In the genomic region with DNA sequence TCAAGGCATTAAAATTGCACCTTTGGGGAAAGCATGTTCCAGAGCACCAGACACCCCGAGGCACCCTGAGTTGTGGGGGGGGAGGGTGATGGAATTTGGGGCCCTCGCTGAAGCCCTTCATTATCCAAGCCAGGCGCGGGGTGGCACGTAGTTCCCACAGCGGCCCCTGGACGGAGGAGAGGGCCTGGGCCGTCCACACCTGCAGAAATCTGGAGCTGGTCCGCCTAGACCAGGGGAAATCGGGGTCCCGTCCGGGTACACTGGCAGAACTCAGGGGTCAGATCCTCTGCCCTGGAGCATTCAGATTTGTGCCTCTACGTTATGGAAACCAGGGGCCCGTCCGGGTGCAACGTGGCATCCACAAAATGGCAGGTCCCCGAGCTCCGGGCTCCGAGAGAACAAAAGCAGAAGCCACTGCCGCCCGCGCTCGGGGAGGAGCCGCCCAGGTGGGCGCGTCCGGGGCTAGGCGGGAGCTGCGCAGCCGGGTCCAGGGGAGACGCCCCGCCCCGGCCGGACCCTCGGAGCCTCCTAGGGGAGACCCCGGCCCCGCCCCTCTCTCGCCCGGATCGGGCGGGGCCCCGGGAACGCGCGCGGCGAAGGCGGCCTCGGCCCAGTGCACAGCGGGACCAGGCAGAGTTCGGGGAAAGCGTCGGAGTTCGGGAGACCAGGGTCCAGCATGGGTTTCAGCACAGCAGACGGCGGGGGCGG, we compare ENCODE assay signal across 8 cellular contexts. TPM values are rescaled to one million over a fixed set of nuclear protein-coding genes. Genes with fewer than 3 reads are reported as not detected.
DNase-seq lines count a peak whose midpoint lies in the region; ATAC-seq, FAIRE-seq and TF ChIP-seq lines count a peak whose summit lies in the region.

A gene with protein sequence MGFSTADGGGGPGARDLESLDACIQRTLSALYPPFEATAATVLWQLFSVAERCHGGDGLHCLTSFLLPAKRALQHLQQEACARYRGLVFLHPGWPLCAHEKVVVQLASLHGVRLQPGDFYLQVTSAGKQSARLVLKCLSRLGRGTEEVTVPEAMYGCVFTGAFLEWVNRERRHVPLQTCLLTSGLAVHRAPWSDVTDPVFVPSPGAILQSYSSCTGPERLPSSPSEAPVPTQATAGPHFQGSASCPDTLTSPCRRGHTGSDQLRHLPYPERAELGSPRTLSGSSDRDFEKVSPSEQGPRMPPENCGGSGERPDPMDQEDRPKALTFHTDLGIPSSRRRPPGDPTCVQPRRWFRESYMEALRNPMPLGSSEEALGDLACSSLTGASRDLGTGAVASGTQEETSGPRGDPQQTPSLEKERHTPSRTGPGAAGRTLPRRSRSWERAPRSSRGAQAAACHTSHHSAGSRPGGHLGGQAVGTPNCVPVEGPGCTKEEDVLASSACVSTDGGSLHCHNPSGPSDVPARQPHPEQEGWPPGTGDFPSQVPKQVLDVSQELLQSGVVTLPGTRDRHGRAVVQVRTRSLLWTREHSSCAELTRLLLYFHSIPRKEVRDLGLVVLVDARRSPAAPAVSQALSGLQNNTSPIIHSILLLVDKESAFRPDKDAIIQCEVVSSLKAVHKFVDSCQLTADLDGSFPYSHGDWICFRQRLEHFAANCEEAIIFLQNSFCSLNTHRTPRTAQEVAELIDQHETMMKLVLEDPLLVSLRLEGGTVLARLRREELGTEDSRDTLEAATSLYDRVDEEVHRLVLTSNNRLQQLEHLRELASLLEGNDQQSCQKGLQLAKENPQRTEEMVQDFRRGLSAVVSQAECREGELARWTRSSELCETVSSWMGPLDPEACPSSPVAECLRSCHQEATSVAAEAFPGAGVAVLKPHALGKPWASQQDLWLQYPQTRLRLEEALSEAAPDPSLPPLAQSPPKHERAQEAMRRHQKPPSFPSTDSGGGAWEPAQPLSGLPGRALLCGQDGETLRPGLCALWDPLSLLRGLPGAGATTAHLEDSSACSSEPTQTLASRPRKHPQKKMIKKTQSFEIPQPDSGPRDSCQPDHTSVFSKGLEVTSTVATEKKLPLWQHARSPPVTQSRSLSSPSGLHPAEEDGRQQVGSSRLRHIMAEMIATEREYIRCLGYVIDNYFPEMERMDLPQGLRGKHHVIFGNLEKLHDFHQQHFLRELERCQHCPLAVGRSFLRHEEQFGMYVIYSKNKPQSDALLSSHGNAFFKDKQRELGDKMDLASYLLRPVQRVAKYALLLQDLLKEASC (N-terminal part only) (plus strand): TSS at position 613 of the 708 bp plus-strand sequence. CDS start 64 bp downstream, at position 677.

- FAIRE-seq in GM12878 (lab: Jason Lieb, UNC), result no peak

- H3K27me3 ChIP-seq in GM12878 (replicated peaks in 1 of 2; ENCODE audit: control insufficient read depth in 2 of 2, insufficient read depth in 2 of 2, low read length in 1 of 2), result peaks cover 4 to 11% of the 10 kb centered on the region in 2 experiments; a peak in 3 of 4 replicates
- H3K27me3 ChIP-seq in naive thymus-derived CD4-positive, alpha-beta T cell (ENCODE audit: control insufficient read depth in 2 of 2, insufficient read depth in 2 of 2, low read length in 2 of 2), result peaks cover 0 to 8% of the 10 kb centered on the region in 2 donors
- peaks cover 72% of the 10 kb centered on the region for H3K27me3 ChIP-seq in MM.1S (replicated peaks; ENCODE audit: insufficient read depth, low read length)

- H3K79me2 ChIP-seq in GM12878 (ENCODE audit: control insufficient read depth, insufficient read depth, low read length) (no peaks in the 10 kb centered on the region), MM.1S (ENCODE audit: low read length) (no peaks in the 10 kb centered on the region)

- no peak within 1 kb of the TSS for H3K9ac ChIP-seq in GM12878 (ENCODE audit: control insufficient read depth, insufficient read depth, low read length)
- no peak within 1 kb of the TSS for H3K9ac ChIP-seq in MM.1S (ENCODE audit: low read length)

- H3K4me3 Mint-ChIP-seq in naive thymus-derived CD4-positive, alpha-beta T cell, result peak within 1 kb of the TSS in 8 of 10 donors; percentile 9 to 80 (median 59)

- RAD21 ChIA-PET in GM12878 (lab: Charles Lee; ENCODE audit: unreplicated experiment), result no interaction called here

- peaks cover 0 to 12% (median 3%) of the 10 kb centered on the region in 7 donors for H3K4me1 Mint-ChIP-seq in naive thymus-derived CD4-positive, alpha-beta T cell

- TF ChIP-seq EP300 in GM12878 (IDR thresholded peaks at IDR 0.05; ENCODE audit: borderline replicate concordance in 1 of 2, control insufficient read depth in 1 of 2, low read depth in 2 of 2, low read length in 2 of 2), result no peak

- H3K9me3 Mint-ChIP-seq in naive thymus-derived CD4-positive, alpha-beta T cell, result peaks cover 0 to 2% (median 0%) of the 10 kb centered on the region in 11 donors

- ATAC-seq in GM12878, result no peak
- ATAC-seq in naive thymus-derived CD4-positive, alpha-beta T cell, result peak; percentile 37

- H3K27ac Mint-ChIP-seq in naive thymus-derived CD4-positive, alpha-beta T cell, result no peak within 1 kb of the TSS

- BruUV-seq in GM12878 (replicated peaks; lab: Mats Ljungman, UMichigan), result no TSS peak

- H3K27ac ChIP-seq in GM12878 (ENCODE audit: control insufficient read depth, insufficient read depth) (no peak within 1 kb of the TSS), MM.1S (ENCODE audit: low read length) (no peak within 1 kb of the TSS)
- no peak within 1 kb of the TSS for H3K27ac ChIP-seq in naive thymus-derived CD4-positive, alpha-beta T cell (ENCODE audit: low read depth, low read length)

- no peak for TF ChIP-seq CTCF in GM12878 (IDR thresholded peaks at IDR 0.05 in 2 of 3, conservative IDR thresholded peaks at IDR 0.05 in 1 of 3; ENCODE audit: control insufficient read depth in 2 of 3, extremely low read depth in 1 of 3, insufficient read depth in 1 of 3, low read depth in 3 of 3, low read length in 3 of 3)
- TF ChIP-seq CTCF in MM.1S (IDR thresholded peaks at IDR 0.05; ENCODE audit: low read length), result no peak

- no peaks in the 10 kb centered on the region for H3K9me3 ChIP-seq in GM12878 (replicated peaks; ENCODE audit: control insufficient read depth, insufficient read depth, low read length)
- H3K9me3 ChIP-seq in naive thymus-derived CD4-positive, alpha-beta T cell (ENCODE audit: control insufficient read depth in 2 of 3, low read length in 3 of 3), result no peaks in the 10 kb centered on the region
- H3K9me3 ChIP-seq in MM.1S (replicated peaks; ENCODE audit: insufficient read depth, low read length), result no peaks in the 10 kb centered on the region

- DNase-seq in EL (peak; percentile 47), NCI-H1694 treated with DMSO at 0.1 percent for 48 hours (lab: John Stamatoyannopoulos, UW) (peak; percentile 96), GM12878 (ENCODE audit: low read depth, low spot score) (no peak), amygdala (lab: John Stamatoyannopoulos, UW) (no peak), MM.1S (no peak), cerebellar nuclear complex (lab: John Stamatoyannopoulos, UW) (no peak)
- DNase-seq in naive thymus-derived CD4-positive, alpha-beta T cell, result no peak
- DNase-seq in stimulated activated naive CD4-positive, alpha-beta T cell treated with Interleukin-2 at 50 U/mL for 16 hours (lab: John Stamatoyannopoulos, UW), result no peak

- POLR2A ChIA-PET in GM12878 (lab: Charles Lee), result no interaction called here
- POLR2A ChIA-PET in naive thymus-derived CD4-positive, alpha-beta T cell (lab: Charles Lee), result no interaction called here

- WGBS in GM12878 (ENCODE audit: insufficient coverage, insufficient replicate concordance, low lambda C conversion rate, missing lambda C conversion rate), result 33% methylated on average over 37 of the region's 57 CpGs

- 0 out of 2 replicates have a peak within 1 kb of the TSS, but pooled peaks have one; percentile 17 for H3K4me2 ChIP-seq in GM12878 (ENCODE audit: control insufficient read depth, insufficient read depth)
- H3K4me2 ChIP-seq in MM.1S (ENCODE audit: low read depth, low read length), result no peak within 1 kb of the TSS; the same call in 1 of the 2 replicates

- intact Hi-C loops in GM12878 (cut with micrococcal nuclease; ENCODE audit: unreplicated experiment), result no loop called here
- intact Hi-C loops in naive thymus-derived CD4-positive, alpha-beta T cell (cut with micrococcal nuclease), result no loop called here

- CTCF ChIA-PET in GM12878 (lab: Yijun Ruan, JAX), result no interaction called here
- CTCF ChIA-PET in naive thymus-derived CD4-positive, alpha-beta T cell (lab: Charles Lee), result no interaction called here

- TF ChIP-seq RAD21 in GM12878 (IDR thresholded peaks at IDR 0.05; ENCODE audit: insufficient read depth, low read depth, low read length), result no peak

- no peaks in the 10 kb centered on the region; a peak in 1 of 4 replicates for H3K36me3 ChIP-seq in GM12878 (ENCODE audit: control insufficient read depth in 2 of 2, insufficient read depth in 2 of 2, low read length in 1 of 2)
- no peaks in the 10 kb centered on the region for H3K36me3 ChIP-seq in naive thymus-derived CD4-positive, alpha-beta T cell (ENCODE audit: control insufficient read depth in 2 of 3, insufficient read depth in 3 of 3, low read length in 3 of 3)
- H3K36me3 ChIP-seq in MM.1S (replicated peaks; ENCODE audit: insufficient read depth, low read length), result no peaks in the 10 kb centered on the region

- H2AFZ ChIP-seq in GM12878 (ENCODE audit: control insufficient read depth, low read depth, low read length) (no peak within 1 kb of the TSS), MM.1S (ENCODE audit: low read length) (no peak within 1 kb of the TSS)

- no peaks in the 10 kb centered on the region for H4K20me1 ChIP-seq in GM12878 (ENCODE audit: control insufficient read depth, insufficient read depth)
- no peaks in the 10 kb centered on the region for H4K20me1 ChIP-seq in MM.1S (ENCODE audit: insufficient read depth, low read length)

- no peaks in the 10 kb centered on the region for H3K4me1 ChIP-seq in GM12878 (ENCODE audit: control insufficient read depth, insufficient read depth, low read length)
- no peaks in the 10 kb centered on the region for H3K4me1 ChIP-seq in naive thymus-derived CD4-positive, alpha-beta T cell (ENCODE audit: control insufficient read depth in 2 of 2, insufficient read depth in 2 of 2, low read length in 2 of 2)
- no peaks in the 10 kb centered on the region for H3K4me1 ChIP-seq in MM.1S (ENCODE audit: low read length)

- H3K36me3 Mint-ChIP-seq in naive thymus-derived CD4-positive, alpha-beta T cell, result no peaks in the 10 kb centered on the region

- H3F3A ChIP-seq in MM.1S (ENCODE audit: insufficient read depth, low read length), result peaks cover 3% of the 10 kb centered on the region; the same call in 1 of the 2 replicates

- no peaks in the 10 kb centered on the region for H3K9me2 ChIP-seq in MM.1S (replicated peaks; ENCODE audit: insufficient read depth, low read length)

- H3K27me3 Mint-ChIP-seq in naive thymus-derived CD4-positive, alpha-beta T cell, result peaks cover 47 to 75% (median 50%) of the 10 kb centered on the region in 5 donors

- no peak within 1 kb of the TSS for H3K4me3 ChIP-seq in GM12878
- H3K4me3 ChIP-seq in naive thymus-derived CD4-positive, alpha-beta T cell (ENCODE audit: low read length), result no peak within 1 kb of the TSS
- no peak within 1 kb of the TSS for H3K4me3 ChIP-seq in MM.1S (ENCODE audit: low read length)

- SMC1A ChIA-PET in GM12878 (lab: Charles Lee; ENCODE audit: uncharacterized antibody, unreplicated experiment), result no interaction called here

- TF ChIP-seq POLR2A in GM12878 (IDR thresholded peaks at IDR 0.05; ENCODE audit: low read depth, low read length), result no peak; the same call in 1 of the 2 replicates

- in situ Hi-C loops in GM12878 (cut with MboI), result no loop called here

RNA-seq across cellular contexts. Expression of the gene that starts here (rescaled TPM):
- not detected in 2 replicates for total RNA-seq in GM12878 (2013; cell fraction: nucleolus; rRNA removed)
- total RNA-seq in GM12878 (2014; rRNA removed), result not detected in 2 replicates
- total RNA-seq in GM12878 (2014; rRNA removed; fragmentation: Illumina TruSeq; extraction: Trizol), result not detected in 2 replicates
- 0.05 and 0.08 TPM in 2 replicates for total RNA-seq in GM12878 (2021)
- polyA plus RNA-seq in GM12878 (2011; ENCODE audit: low read depth), result not detected
- not detected in 2 replicates for polyA plus RNA-seq in GM12878 (2011; rRNA removed)
- polyA plus RNA-seq in GM12878 (2011; cell fraction: cytosol; rRNA removed), result not detected in 2 replicates
- polyA plus RNA-seq in GM12878 (2011; cell fraction: nucleus; rRNA removed), result not detected in 2 replicates
- 0.01 TPM in 1 of 2 replicates, not detected in the other for polyA plus RNA-seq in GM12878 (2012)
- under 0.01 TPM in 1 of 2 replicates, not detected in the other for polyA plus RNA-seq in GM12878 (2014; fragmentation: Illumina TruSeq; extraction: Trizol)
- polyA plus RNA-seq in GM12878 (2014; fragmentation: Nextera tagmentation; extraction: Ambion mirVana), result not detected
- 0.01 TPM in 1 of 2 replicates, not detected in the other for polyA plus RNA-seq in GM12878 (2014; rRNA removed)
- under 1 TPM in 1 of 2 experiments, not detected in 1; 0.01 TPM for polyA plus RNA-seq in GM12878 (2016; fragmentation: Nextera tagmentation; extraction: Ambion mirVana)
- not detected in 2 replicates for polyA minus RNA-seq in GM12878 (2011; rRNA and poly(A)+ RNA removed)
- not detected in 2 replicates for polyA minus RNA-seq in GM12878 (2011; cell fraction: cytosol; rRNA and poly(A)+ RNA removed)
- not detected in 2 replicates for polyA minus RNA-seq in GM12878 (2011; cell fraction: nucleus; rRNA and poly(A)+ RNA removed)
- 1 to 10 TPM in 1 of 5 experiments, under 1 TPM in 1, not detected in 3; 0.39 to 2.0 TPM for total RNA-seq in naive thymus-derived CD4-positive, alpha-beta T cell
- not detected for polyA plus RNA-seq in naive thymus-derived CD4-positive, alpha-beta T cell

Comparison
In these comparisons a context has a peak if more than half of its experiments do, and no peak if none do; other contexts are left out.
1. DNase-seq: peak in EL (single experiment) and NCI-H1694 treated with DMSO at 0.1 percent for 48 hours (single experiment); none in GM12878 (single experiment), naive thymus-derived CD4-positive, alpha-beta T cell (0 of 9), amygdala (0 of 56), MM.1S (single experiment), cerebellar nuclear complex (0 of 2) and stimulated activated naive CD4-positive, alpha-beta T cell treated with Interleukin-2 at 50 U/mL for 16 hours (single experiment).